Comparison of ENCODE assay signal across 25 cellular contexts in the genomic region with DNA sequence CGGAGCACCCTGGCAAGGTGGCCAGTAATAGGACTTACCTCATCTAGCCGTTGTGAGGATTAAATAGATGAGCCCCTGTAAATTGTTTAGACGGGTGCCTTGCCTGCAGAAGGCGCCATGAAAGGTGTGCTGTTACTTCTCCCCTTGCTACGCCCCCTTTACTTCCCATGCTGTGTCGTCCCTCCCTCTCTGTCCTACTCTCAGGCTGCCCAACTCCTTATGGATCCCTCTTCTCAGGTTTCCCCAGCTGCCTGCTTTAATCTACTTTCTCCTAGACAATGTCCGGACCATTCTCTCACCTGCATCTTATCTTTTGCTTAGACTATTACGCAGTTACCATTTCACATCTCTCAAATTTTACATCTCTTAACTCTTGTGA. TPM values are rescaled to one million over a fixed set of nuclear protein-coding genes. Genes with fewer than 3 reads are reported as not detected.
"Had no signal": no experiment of that assay in that cellular context is flagged by ENCODE, and none has a peak within 500 bp of the region (broad histone marks: within the 10 kb centered on the region; RNA-seq: fewer than 3 reads in every experiment).

No MANE protein-coding gene starts in this region.

- H3K9me3 ChIP-seq: colonic mucosa, testis, vagina had no signal

- H3K4me1 ChIP-seq: colonic mucosa, vagina had no signal

- H3K36me3 ChIP-seq: colonic mucosa, vagina had no signal

- H3K27ac ChIP-seq: colonic mucosa, testis, vagina had no signal

- ATAC-seq: activated CD4-positive, alpha-beta T cell treated with anti-CD3 and anti-CD28 coated beads for 36 hours; activated T-cell treated with anti-CD3 and anti-CD28 coated beads, Interleukin-2, amount 50 U/mL, for 4 hours; effector memory CD8-positive, alpha-beta T cell; esophagus mucosa; natural killer cell treated with Interleukin-12 subunit alpha and Interleukin-12 subunit beta and Interleukin-15 and Interleukin-18, amount 100 ng/mL, for 72 hours; stimulated activated naive B cell treated with anti-CD40 and anti-IgM and Interleukin-4, amounts not matched to agents 10 μg/mL and 1 μg/mL and 100 μg/mL, for 72 hours had no signal

- H3K4me3 ChIP-seq: colonic mucosa, dorsolateral prefrontal cortex, testis, vagina had no signal

- DNase-seq: activated CD4-positive, alpha-beta T cell treated with anti-CD3 and anti-CD28 coated beads for 36 hours; activated CD4-positive, alpha-beta T cell treated with anti-CD3 and anti-CD28 coated beads, Interleukin-2, amount 50 U/mL, for 48 hours; activated CD8-positive, alpha-beta memory T cell treated with anti-CD3 and anti-CD28 coated beads, Interleukin-2, amount 50 U/mL, for 48 hours; activated naive CD4-positive, alpha-beta T cell; activated T-cell treated with anti-CD3 and anti-CD28 coated beads, Interleukin-2, amount 50 U/mL, for 4 hours; dorsolateral prefrontal cortex; effector memory CD8-positive, alpha-beta T cell; foreskin melanocyte; kidney glomerular epithelial cell; occipital lobe; retina; stimulated activated CD4-positive, alpha-beta T cell treated with anti-CD3 and anti-CD28 coated beads, Interleukin-2, amount 100 ng/mL, for 48 hours; stimulated activated CD8-positive, alpha-beta memory T cell treated with anti-CD3 and anti-CD28 coated beads, Interleukin-4, amount 100 ng/mL, for 48 hours; stimulated activated naive B cell treated with anti-CD40 and anti-IgM and Interleukin-4, amounts not matched to agents 10 μg/mL and 1 μg/mL and 100 μg/mL, for 72 hours; testis had no signal

- H3K27me3 ChIP-seq: colonic mucosa, dorsolateral prefrontal cortex, testis, vagina had no signal

RNA-seq across cellular contexts. Expression of a gene that starts 1.7 kb away (rescaled TPM):
- total RNA-seq: activated CD8-positive, alpha-beta memory T cell treated with anti-CD3 and anti-CD28 coated beads for 36 hours; activated T-cell treated with anti-CD3 and anti-CD28 coated beads, Interleukin-2, amount 50 U/mL, for 4 hours; activated T-helper 2 cell treated with anti-CD3 and anti-CD28 coated beads, Interferon-gamma antibody, Interleukin-2, Interleukin-4, amounts not matched to agents 10 μg/mL and 5 μg/mL and 100 μg/mL, durations not matched to agents 14 hours and 24 hours and 36 hours; bronchial epithelial cell; colonic mucosa; endothelial cell of umbilical vein; esophagus mucosa; lower leg skin; natural killer cell treated with Interleukin-12 subunit alpha and Interleukin-12 subunit beta and Interleukin-15 and Interleukin-18, amount 100 ng/mL, for 72 hours; vagina had no signal
- polyA plus RNA-seq: endothelial cell of umbilical vein had no signal

RNA-seq across cellular contexts. Expression of a gene that starts 36.9 kb away (rescaled TPM):
- total RNA-seq: activated CD4-positive, alpha-beta T cell treated with anti-CD3 and anti-CD28 coated beads for 36 hours; activated CD8-positive, alpha-beta memory T cell treated with anti-CD3 and anti-CD28 coated beads for 36 hours; activated T-cell treated with anti-CD3 and anti-CD28 coated beads, Interleukin-2, amount 50 U/mL, for 4 hours; activated T-helper 2 cell treated with anti-CD3 and anti-CD28 coated beads, Interferon-gamma antibody, Interleukin-2, Interleukin-4, amounts not matched to agents 10 μg/mL and 5 μg/mL and 100 μg/mL, durations not matched to agents 14 hours and 24 hours and 36 hours; bronchial epithelial cell; colonic mucosa; endothelial cell of umbilical vein; lower leg skin; natural killer cell treated with Interleukin-12 subunit alpha and Interleukin-12 subunit beta and Interleukin-15 and Interleukin-18, amount 100 ng/mL, for 72 hours; occipital lobe; progenitor cell of endocrine pancreas; testis; vagina had no signal
- polyA plus RNA-seq: endothelial cell of umbilical vein had no signal
